ENCODE assay signal across 23 cellular contexts in genomic region chr1:232404981-232405380, GRCh38.
"Had no signal": no experiment of that assay in that cellular context is flagged by ENCODE, and none has a peak within 500 bp of the region (broad histone marks: within the 10 kb centered on the region; RNA-seq: fewer than 3 reads in every experiment).

No MANE protein-coding gene starts in this region.

- ATAC-seq: activated CD4-positive, CD25-positive, alpha-beta regulatory T cell treated with anti-CD3 and anti-CD28 coated beads, Interleukin-2, amount 50 U/mL, for 24 hours; activated CD8-positive, alpha-beta memory T cell treated with anti-CD3 and anti-CD28 coated beads, Interleukin-2, amount 10 ng/mL, durations not matched to agents 7 days and 5 days; activated CD8-positive, alpha-beta T cell treated with anti-CD3 and anti-CD28 coated beads for 36 hours; body of pancreas; pancreas; right lobe of liver had no signal

- H2AFZ ChIP-seq: hepatocyte had no signal

- H3K36me3 ChIP-seq: pancreas had no signal

- H3K27ac ChIP-seq: body of pancreas, cardiac muscle cell, hepatocyte, pancreas, right lobe of liver, skin epidermis, tibial artery, VCaP had no signal

- H3K4me2 ChIP-seq: hepatocyte had no signal

- H3K9me3 ChIP-seq: body of pancreas, pancreas, right lobe of liver had no signal

- DNase-seq: activated CD4-positive, alpha-beta T cell treated with anti-CD3 and anti-CD28 coated beads, Interleukin-2, amount 10 ng/mL, durations not matched to agents 7 days and 5 days; activated CD8-positive, alpha-beta memory T cell treated with anti-CD3 and anti-CD28 coated beads, Interleukin-2, amount 10 ng/mL, durations not matched to agents 7 days and 5 days; activated CD8-positive, alpha-beta T cell treated with anti-CD3 and anti-CD28 coated beads for 36 hours; activated gamma-delta T cell; activated naive CD4-positive, alpha-beta T cell treated with anti-CD3 and anti-CD28 coated beads, Interleukin-2, amount 50 U/mL, for 16 hours; activated T-cell treated with anti-CD3 and anti-CD28 coated beads for 4 hours; anterior cingulate cortex; body of pancreas; effector CD4-positive, alpha-beta T cell; foreskin fibroblast; kidney glomerular epithelial cell; mesenchymal stem cell; nephron progenitor cell; pancreas; right lobe of liver; stimulated activated CD4-positive, alpha-beta T cell treated with anti-CD3 and anti-CD28 coated beads, Interleukin-2, amount 100 ng/mL, for 24 hours; stimulated activated naive CD8-positive, alpha-beta T cell treated with anti-CD3 and anti-CD28 coated beads, Interleukin-15, amount 100 ng/mL, for 72 hours; tibial artery had no signal

- H3K27me3 ChIP-seq: body of pancreas, cardiac muscle cell, hepatocyte, pancreas, right lobe of liver, tibial artery had no signal

- H3K79me2 ChIP-seq: hepatocyte had no signal

- H3K4me3 ChIP-seq: body of pancreas, cardiac muscle cell, hepatocyte, pancreas, right lobe of liver, skin epidermis, tibial artery had no signal

- H3K4me1 ChIP-seq: body of pancreas, pancreas, right lobe of liver, tibial artery had no signal
